1 cellular context compared by ENCODE assay signal in genomic region chr4:123826896-123827295, GRCh38.
TF ChIP-seq lines count a peak whose summit lies in the region.

No MANE protein-coding gene starts in this region.

TF ChIP-seq in SK-N-SH, 30 proteins besides CTCF, POLR2A, EP300 and RAD21 (continued from another document):
- TF ChIP-seq PBX3 (IDR thresholded peaks at IDR 0.05) = peak; percentile 74
- TF ChIP-seq NFIC (IDR thresholded peaks at IDR 0.05; ENCODE audit: borderline replicate concordance) = peak; percentile 87
- TF ChIP-seq FOXJ3 (CRISPR knock-in tag; IDR thresholded peaks at IDR 0.05) = no peak
- no peak for TF ChIP-seq ZBTB33 (IDR thresholded peaks at IDR 0.05; ENCODE audit: borderline replicate concordance, low read depth)
- no peak for TF ChIP-seq SMC3 (IDR thresholded peaks at IDR 0.05; ENCODE audit: low read depth, low read length)
- no peak for TF ChIP-seq REST (IDR thresholded peaks at IDR 0.05; ENCODE audit: low read depth, low read length)
- TF ChIP-seq FOSL2 (IDR thresholded peaks at IDR 0.05; ENCODE audit: borderline replicate concordance, low read depth) = peak; percentile 45; the same call in 1 of the 2 replicates
- TF ChIP-seq TCF12 (IDR thresholded peaks at IDR 0.05) = no peak
- TF ChIP-seq RCOR1 (IDR thresholded peaks at IDR 0.05; ENCODE audit: low read length) = no peak
- no peak for TF ChIP-seq TEAD4 (IDR thresholded peaks at IDR 0.05; ENCODE audit: borderline replicate concordance, insufficient read depth)
- no peak for TF ChIP-seq MEF2A (IDR thresholded peaks at IDR 0.05; ENCODE audit: borderline replicate concordance, low read depth)
- TF ChIP-seq RXRA (IDR thresholded peaks at IDR 0.05; ENCODE audit: borderline replicate concordance, low read depth) = no peak
- TF ChIP-seq EZH2phosphoT487 (IDR thresholded peaks at IDR 0.05; ENCODE audit: borderline replicate concordance, low read depth) = no peak
- no peak for TF ChIP-seq ELF1 (IDR thresholded peaks at IDR 0.05)
- TF ChIP-seq JUND (IDR thresholded peaks at IDR 0.05) = peak; percentile 56
- no peak for TF ChIP-seq POLR2AphosphoS5 (IDR thresholded peaks at IDR 0.05; ENCODE audit: low read depth, low read length)
- no peak for TF ChIP-seq MXI1 (IDR thresholded peaks at IDR 0.05; ENCODE audit: low read depth, low read length)
- TF ChIP-seq NRF1 (IDR thresholded peaks at IDR 0.05; ENCODE audit: low read depth, low read length) = no peak
- TF ChIP-seq CHD2 (IDR thresholded peaks at IDR 0.05; ENCODE audit: low read length, partially characterized antibody) = no peak
- TF ChIP-seq IRF3 (IDR thresholded peaks at IDR 0.05; ENCODE audit: low read depth, low read length) = no peak
- TF ChIP-seq SIN3A (IDR thresholded peaks at IDR 0.05; ENCODE audit: borderline replicate concordance, low read depth, low read length) = no peak
- TF ChIP-seq FOXM1 (IDR thresholded peaks at IDR 0.05; ENCODE audit: low read depth) = no peak
